In genomic region chr18:11432360-11432811, GRCh38 we compare ENCODE assay signal across 27 cellular contexts.
"Had no signal": no experiment of that assay in that cellular context is flagged by ENCODE, and none has a peak within 500 bp of the region (broad histone marks: within the 10 kb centered on the region; RNA-seq: fewer than 3 reads in every experiment).

No MANE protein-coding gene starts in this region.

- H3K4me1 ChIP-seq: colonic mucosa, esophagus muscularis mucosa, foreskin keratinocyte, gastroesophageal sphincter had no signal

- H3K27me3 ChIP-seq: brain microvascular endothelial cell, colonic mucosa, foreskin keratinocyte had no signal

- H3K36me3 ChIP-seq: brain microvascular endothelial cell, colonic mucosa, esophagus muscularis mucosa, gastroesophageal sphincter, WERI-Rb-1 had no signal

- H3K27ac ChIP-seq: brain microvascular endothelial cell, colonic mucosa, esophagus muscularis mucosa, foreskin keratinocyte, gastroesophageal sphincter, WERI-Rb-1 had no signal

- H3K9me3 ChIP-seq: colonic mucosa, esophagus muscularis mucosa had no signal

- H3K4me3 ChIP-seq: colonic mucosa, esophagus muscularis mucosa, gastroesophageal sphincter had no signal

- ATAC-seq: activated CD4-positive, CD25-positive, alpha-beta regulatory T cell treated with anti-CD3 and anti-CD28 coated beads, Interleukin-2, amount 50 U/mL, for 24 hours; activated CD8-positive, alpha-beta T cell treated with anti-CD3 and anti-CD28 coated beads for 36 hours; activated T-cell treated with anti-CD3 and anti-CD28 coated beads, Interleukin-2, amount 50 U/mL, for 4 hours; activated T-helper 17 cell treated with anti-CD3 and anti-CD28 coated beads, Interleukin-2, amount 50 U/mL, for 72 hours; effector memory CD8-positive, alpha-beta T cell; foreskin keratinocyte; gastroesophageal sphincter; T-cell had no signal

- DNase-seq: activated B cell treated with CpG ODN at 0.5 μM for 24 hours; activated CD4-positive, alpha-beta T cell treated with anti-CD3 and anti-CD28 coated beads for 48 hours; activated CD4-positive, alpha-beta T cell treated with anti-CD3 and anti-CD28 coated beads, Interleukin-2, amount 50 U/mL, for 1 hour; activated CD4-positive, alpha-beta T cell treated with anti-CD3 and anti-CD28 coated beads, Interleukin-2, amount 50 U/mL, for 48 hours; activated CD8-positive, alpha-beta memory T cell treated with anti-CD3 and anti-CD28 coated beads for 24 hours; activated CD8-positive, alpha-beta T cell treated with anti-CD3 and anti-CD28 coated beads for 36 hours; activated effector memory CD4-positive, alpha-beta T cell treated with Interleukin-2 at 50 U/mL for 16 hours; activated gamma-delta T cell treated with Interleukin-2 at 50 U/mL for 16 hours; activated naive CD4-positive, alpha-beta T cell treated with anti-CD3 and anti-CD28 coated beads, Interleukin-2, amount 50 U/mL, for 16 hours; activated naive CD4-positive, alpha-beta T cell treated with Interleukin-2 at 50 U/mL for 16 hours; activated T-cell treated with anti-CD3 and anti-CD28 coated beads, Interleukin-2, amount 50 U/mL, for 4 hours; amniotic stem cell; anterior cingulate cortex; brain microvascular endothelial cell; colonic mucosa; effector CD4-positive, alpha-beta T cell; effector memory CD8-positive, alpha-beta T cell; erythroblast; foreskin keratinocyte; SW 1271; T-cell; T1000; WERI-Rb-1 had no signal
